Comparison of ENCODE assay signal across 26 cellular contexts in the genomic region with DNA sequence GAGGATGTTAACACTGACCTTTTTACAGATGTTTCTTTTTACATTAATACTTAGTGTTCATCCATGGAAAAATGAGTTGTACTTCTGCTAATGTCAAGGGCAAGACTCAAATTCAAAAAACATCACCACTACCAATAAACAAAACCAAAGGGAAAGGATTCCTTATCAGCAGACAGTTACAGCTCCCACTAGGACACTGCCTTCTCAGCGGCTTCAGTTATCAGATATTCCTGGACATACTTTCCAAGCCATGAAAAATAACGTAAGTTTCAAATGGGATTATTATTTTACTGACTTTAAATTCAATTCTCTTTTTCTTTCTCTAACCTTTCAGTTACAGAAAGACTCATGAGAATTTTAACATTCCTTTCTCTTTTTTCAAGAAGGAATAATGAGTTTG.
"Had no signal": no experiment of that assay in that cellular context is flagged by ENCODE, and none has a peak within 500 bp of the region (broad histone marks: within the 10 kb centered on the region; RNA-seq: fewer than 3 reads in every experiment).

No MANE protein-coding gene starts in this region.

- H3K9me3 Mint-ChIP-seq: activated B cell treated with CpG ODN at 0.5 μM for 24 hours; activated CD4-positive, alpha-beta T cell treated with anti-CD3 and anti-CD28 coated beads, Interleukin-2, amount 10 ng/mL, durations not matched to agents 24 days and 14 days; activated naive CD4-positive, alpha-beta T cell treated with anti-CD3 and anti-CD28 coated beads, Interleukin-2, amount 50 U/mL, for 24 hours; activated T-cell treated with anti-CD3 and anti-CD28 coated beads, Interleukin-2, amount 50 U/mL, for 24 hours; activated T-helper 1 cell treated with anti-CD3 and anti-CD28 coated beads, Interleukin-12 subunit alpha, Interleukin-12 subunit beta, Interleukin-2, Interleukin-4 antibody, amounts not matched to agents 30 ng/mL and 10 ng/mL and 1 ng/mL, durations not matched to agents 14 hours and 24 hours and 36 hours; T-cell had no signal

- H3K9me3 ChIP-seq: ascending aorta, body of pancreas, Peyer's patch had no signal

- H3K4me1 ChIP-seq: ascending aorta, Peyer's patch had no signal

- H3K36me3 Mint-ChIP-seq: activated CD8-positive, alpha-beta memory T cell treated with anti-CD3 and anti-CD28 coated beads, Interleukin-2, amount 10 ng/mL, durations not matched to agents 7 days and 5 days had no signal

- H3K27ac Mint-ChIP-seq: activated B cell treated with CpG ODN at 0.5 μM for 24 hours; activated CD4-positive, alpha-beta T cell treated with anti-CD3 and anti-CD28 coated beads, Interleukin-2, amount 10 ng/mL, durations not matched to agents 24 days and 14 days; activated CD8-positive, alpha-beta memory T cell treated with anti-CD3 and anti-CD28 coated beads, Interleukin-2, amount 10 ng/mL, durations not matched to agents 7 days and 5 days; activated naive CD4-positive, alpha-beta T cell treated with anti-CD3 and anti-CD28 coated beads, Interleukin-2, amount 50 U/mL, for 24 hours; activated T-cell treated with anti-CD3 and anti-CD28 coated beads, Interleukin-2, amount 50 U/mL, for 24 hours; activated T-helper 1 cell treated with anti-CD3 and anti-CD28 coated beads, Interleukin-12 subunit alpha, Interleukin-12 subunit beta, Interleukin-2, Interleukin-4 antibody, amounts not matched to agents 30 ng/mL and 10 ng/mL and 1 ng/mL, durations not matched to agents 14 hours and 24 hours and 36 hours; T-cell had no signal

- H3K27me3 ChIP-seq: ascending aorta, body of pancreas, Peyer's patch had no signal

- H3K27ac ChIP-seq: ascending aorta, body of pancreas, Peyer's patch, RWPE1 had no signal

- ATAC-seq: activated CD8-positive, alpha-beta memory T cell treated with anti-CD3 and anti-CD28 coated beads, Interleukin-2, amount 10 ng/mL, durations not matched to agents 7 days and 5 days; body of pancreas; T-cell had no signal

- H3K36me3 ChIP-seq: ascending aorta, Peyer's patch had no signal

- H3K27me3 Mint-ChIP-seq: activated B cell treated with CpG ODN at 0.5 μM for 24 hours; activated CD4-positive, alpha-beta T cell treated with anti-CD3 and anti-CD28 coated beads, Interleukin-2, amount 10 ng/mL, durations not matched to agents 24 days and 14 days; activated CD8-positive, alpha-beta memory T cell treated with anti-CD3 and anti-CD28 coated beads, Interleukin-2, amount 10 ng/mL, durations not matched to agents 7 days and 5 days; activated naive CD4-positive, alpha-beta T cell treated with anti-CD3 and anti-CD28 coated beads, Interleukin-2, amount 50 U/mL, for 24 hours; activated T-cell treated with anti-CD3 and anti-CD28 coated beads, Interleukin-2, amount 50 U/mL, for 24 hours; T-cell had no signal

- H3K4me3 ChIP-seq: body of pancreas, Peyer's patch had no signal

- H3K4me3 Mint-ChIP-seq: activated B cell treated with CpG ODN at 0.5 μM for 24 hours; activated CD4-positive, alpha-beta T cell treated with anti-CD3 and anti-CD28 coated beads, Interleukin-2, amount 10 ng/mL, durations not matched to agents 24 days and 14 days; activated CD8-positive, alpha-beta memory T cell treated with anti-CD3 and anti-CD28 coated beads, Interleukin-2, amount 10 ng/mL, durations not matched to agents 7 days and 5 days; activated naive CD4-positive, alpha-beta T cell treated with anti-CD3 and anti-CD28 coated beads, Interleukin-2, amount 50 U/mL, for 24 hours; activated T-cell treated with anti-CD3 and anti-CD28 coated beads, Interleukin-2, amount 50 U/mL, for 24 hours; activated T-helper 1 cell treated with anti-CD3 and anti-CD28 coated beads, Interleukin-12 subunit alpha, Interleukin-12 subunit beta, Interleukin-2, Interleukin-4 antibody, amounts not matched to agents 30 ng/mL and 10 ng/mL and 1 ng/mL, durations not matched to agents 14 hours and 24 hours and 36 hours; T-cell had no signal

- DNase-seq: activated B cell treated with CpG ODN at 0.5 μM for 24 hours; activated CD4-positive, alpha-beta T cell treated with anti-CD3 and anti-CD28 coated beads for 1 hour; activated CD4-positive, alpha-beta T cell treated with anti-CD3 and anti-CD28 coated beads, Interleukin-2, amount 10 ng/mL, durations not matched to agents 24 days and 14 days; activated CD4-positive, alpha-beta T cell treated with anti-CD3 and anti-CD28 coated beads, Interleukin-2, amount 50 U/mL, for 48 hours; activated CD8-positive, alpha-beta memory T cell treated with anti-CD3 and anti-CD28 coated beads, Interleukin-2, amount 10 ng/mL, durations not matched to agents 7 days and 5 days; activated effector memory CD4-positive, alpha-beta T cell treated with Interleukin-2 at 50 U/mL for 16 hours; activated naive CD4-positive, alpha-beta T cell; activated T-cell treated with anti-CD3 and anti-CD28 coated beads, Interleukin-2, amount 50 U/mL, for 24 hours; amniotic stem cell; body of pancreas; Karpas-422; NCI-H1105 treated with DMSO at 0.1 percent for 48 hours; NCI-H1436 treated with DMSO at 0.1 percent for 48 hours; NCI-H187; NCI-H2081; NCI-H510A treated with DMSO at 0.1 percent for 48 hours; NCI-H69; Peyer's patch; SHP77 treated with DMSO at 0.1 percent for 48 hours; T-cell; T-helper 2 cell; T1000 had no signal

- H3K4me1 Mint-ChIP-seq: activated B cell treated with CpG ODN at 0.5 μM for 24 hours; activated CD4-positive, alpha-beta T cell treated with anti-CD3 and anti-CD28 coated beads, Interleukin-2, amount 10 ng/mL, durations not matched to agents 24 days and 14 days; activated CD8-positive, alpha-beta memory T cell treated with anti-CD3 and anti-CD28 coated beads, Interleukin-2, amount 10 ng/mL, durations not matched to agents 7 days and 5 days; activated naive CD4-positive, alpha-beta T cell treated with anti-CD3 and anti-CD28 coated beads, Interleukin-2, amount 50 U/mL, for 24 hours; T-cell had no signal
